ENCODE assay signal across 12 cellular contexts in genomic region chr7:151570366-151570915, GRCh38. TPM values are rescaled to one million over a fixed set of nuclear protein-coding genes. Genes with fewer than 3 reads are reported as not detected.
DNase-seq lines count a peak whose midpoint lies in the region; ATAC-seq and TF ChIP-seq lines count a peak whose summit lies in the region.
"Had no signal": no experiment of that assay in that cellular context is flagged by ENCODE, and none has a peak within 500 bp of the region (broad histone marks: within the 10 kb centered on the region; RNA-seq: fewer than 3 reads in every experiment).

No MANE protein-coding gene starts in this region.

- DNase-seq in DMS 273 (lab: John Stamatoyannopoulos, UW; ENCODE audit: unreplicated experiment) (peak; percentile 18), DMS 273 treated with DMSO at 0.1 percent for 48 hours (lab: John Stamatoyannopoulos, UW) (no peak), NAMALWA (ENCODE audit: low spot score) (peak; percentile 29), dedifferentiated amniotic fluid mesenchymal stem cell (ENCODE audit: extremely low spot score) (peak; percentile 37), prostate gland (ENCODE audit: low spot score) (no peak), mucosa of descending colon (no peak)
- DNase-seq in stimulated activated CD4-positive, alpha-beta T cell treated with anti-CD3 and anti-CD28 coated beads, Interleukin-12 subunit alpha, Interleukin-12 subunit beta, amount 100 ng/mL, for 4 hours, result no peak
- DNase-seq in NK-92 treated with Interleukin-12 subunit alpha and Interleukin-12 subunit beta, amount 100 ng/mL, for 24 hours (lab: John Stamatoyannopoulos, UW), result no peak
- DNase-seq: hippocampal formation, upper lobe of left lung had no signal

- H3K27me3 ChIP-seq in prostate gland (replicated peaks; ENCODE audit: insufficient read depth), result no peaks in the 10 kb centered on the region
- H3K27me3 ChIP-seq: SJSA1, upper lobe of left lung had no signal

- H3K27ac ChIP-seq in prostate gland, result no peak overlapping the region
- H3K27ac ChIP-seq: SJSA1, skin epidermis, upper lobe of left lung had no signal

- H3K36me3 ChIP-seq in prostate gland, result no peaks in the 10 kb centered on the region
- H3K36me3 ChIP-seq in mucosa of descending colon (ENCODE audit: low read depth), result no peaks in the 10 kb centered on the region

- H3K4me1 ChIP-seq in prostate gland (replicated peaks) (no peaks in the 10 kb centered on the region), mucosa of descending colon (ENCODE audit: low read depth) (no peaks in the 10 kb centered on the region)
- H3K4me1 ChIP-seq: upper lobe of left lung had no signal

- TF ChIP-seq POLR2A in prostate gland (IDR thresholded peaks at IDR 0.05), result no peak

- intact Hi-C loops in prostate gland (cut with DNase I), result no loop called here
- intact Hi-C loops in mucosa of descending colon (cut with DNase I, micrococcal nuclease), result no loop called here

- H3K9me3 ChIP-seq in prostate gland (no peaks in the 10 kb centered on the region), mucosa of descending colon (no peaks in the 10 kb centered on the region)
- H3K9me3 ChIP-seq: SJSA1, upper lobe of left lung had no signal

- TF ChIP-seq CTCF in prostate gland (IDR thresholded peaks at IDR 0.05) (peak in 3 of 4 experiments; percentile 28 to 54 (median 42)), mucosa of descending colon (IDR thresholded peaks at IDR 0.05) (no peak)

- H3K4me3 ChIP-seq in prostate gland (no peak overlapping the region), mucosa of descending colon (no peak overlapping the region)
- H3K4me3 ChIP-seq: SJSA1, skin epidermis, upper lobe of left lung had no signal

- no peak for ATAC-seq in mucosa of descending colon

RNA-seq across cellular contexts. Expression of gene RHEB, which starts 50.7 kb away (rescaled TPM):
- total RNA-seq in prostate gland, result 10 to 100 TPM; 59.3 to 63.1 TPM
- 100 to 1,000 TPM in 1 of 3 donors, 10 to 100 TPM in 2; 40.3 to 114 (median 73.5) TPM for total RNA-seq in mucosa of descending colon

Comparison
In these comparisons a context has a peak if more than half of its experiments do, and no peak if none do; other contexts are left out.
1. DNase-seq: peak in DMS 273 (single experiment), NAMALWA (single experiment) and dedifferentiated amniotic fluid mesenchymal stem cell (single experiment); none in DMS 273 treated with DMSO at 0.1 percent for 48 hours (single experiment), prostate gland (single experiment), stimulated activated CD4-positive, alpha-beta T cell treated with anti-CD3 and anti-CD28 coated beads, Interleukin-12 subunit alpha, Interleukin-12 subunit beta, amount 100 ng/mL, for 4 hours (single experiment), mucosa of descending colon (0 of 3) and NK-92 treated with Interleukin-12 subunit alpha and Interleukin-12 subunit beta, amount 100 ng/mL, for 24 hours (single experiment).